8 cellular contexts compared by ENCODE assay signal in the genomic region with DNA sequence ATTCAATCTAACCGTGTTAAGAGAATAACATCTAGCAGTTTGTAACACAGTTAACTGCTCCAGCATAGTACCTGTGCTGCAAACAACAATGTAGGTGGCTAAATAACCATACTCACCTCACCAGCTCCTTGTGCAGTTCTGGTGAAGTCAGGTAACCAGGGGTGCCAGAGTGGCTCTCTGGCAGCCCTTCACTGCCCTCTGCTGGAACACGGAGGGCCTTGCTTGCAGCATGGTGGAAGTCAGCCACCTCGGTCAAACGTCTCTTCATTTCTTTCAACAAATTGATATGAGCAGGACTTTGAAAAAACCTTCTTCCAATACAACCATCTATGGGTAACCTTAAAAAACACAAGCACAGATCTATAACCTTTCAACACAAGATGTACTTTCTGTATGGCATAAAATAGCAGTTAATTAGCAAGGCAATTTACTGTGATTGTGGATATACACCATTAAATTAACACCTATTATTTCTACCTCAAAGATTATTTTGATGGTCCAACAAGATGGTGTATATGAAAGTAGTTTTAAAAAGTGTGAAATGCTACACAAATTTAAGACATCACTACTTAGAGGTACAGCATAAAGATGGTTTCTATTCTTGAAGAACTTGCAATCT. TPM values are rescaled to one million over a fixed set of nuclear protein-coding genes. Genes with fewer than 3 reads are reported as not detected.
A peak's percentile ranks its signal among the peaks of the same experiment; 100 is the strongest.
DNase-seq lines count a peak whose midpoint lies in the region; ATAC-seq and TF ChIP-seq lines count a peak whose summit lies in the region.

No MANE protein-coding gene starts in this region.

- no peak overlapping the region for H3K27ac ChIP-seq in IMR-90 (ENCODE audit: insufficient read depth, low read length)

- TF ChIP-seq RAD21 in IMR-90 (IDR thresholded peaks at IDR 0.05; ENCODE audit: low read length) = peak; percentile 66

- no peak overlapping the region for H3K14ac ChIP-seq in IMR-90 (replicated peaks; ENCODE audit: low read depth, low read length)

- H4K5ac ChIP-seq in IMR-90 (ENCODE audit: low read depth, low read length) = no peak overlapping the region

- BruUV-seq in IMR-90 (replicated peaks; lab: Mats Ljungman, UMichigan) = no TSS peak

- no peak overlapping the region for H3K56ac ChIP-seq in IMR-90 (ENCODE audit: extremely low read depth, insufficient read depth, low read length)

- peaks cover 38% of the 10 kb centered on the region for H3K36me3 ChIP-seq in IMR-90 (ENCODE audit: control insufficient read depth, insufficient read depth, low read length)

- no peak overlapping the region for H3K4ac ChIP-seq in IMR-90 (ENCODE audit: low read depth, low read length)

- H2BK5ac ChIP-seq in IMR-90 (ENCODE audit: low read depth, low read length, poor library complexity, severe bottlenecking) = no peak overlapping the region

- H3K4me1 ChIP-seq in IMR-90 (ENCODE audit: control insufficient read depth, insufficient read depth, low read length) = no peaks in the 10 kb centered on the region

- dilution Hi-C loops in IMR-90 (cut with HindIII; ENCODE audit: low sequenced_read_pairs, unreplicated experiment) = no loop called here

- TF ChIP-seq CTCF in IMR-90 (conservative IDR thresholded peaks at IDR 0.05; ENCODE audit: low read depth, low read length) = peak; percentile 63

- H3K4me3 ChIP-seq in IMR-90 (ENCODE audit: insufficient read depth, low read depth, low read length) = no peak overlapping the region

- no peaks in the 10 kb centered on the region for H3K27me3 Mint-ChIP-seq in activated naive CD8-positive, alpha-beta T cell treated with anti-CD3 and anti-CD28 coated beads, Interleukin-2, amount 10 ng/mL, durations not matched to agents 7 days and 5 days

- H4K8ac ChIP-seq in IMR-90 (ENCODE audit: low read depth in 2 of 2, low read length in 2 of 2) = no peak overlapping the region

- no peaks in the 10 kb centered on the region for H3K9me3 ChIP-seq in IMR-90 (ENCODE audit: control insufficient read depth, insufficient read depth, low read length)

- no peak overlapping the region for H2AK9ac ChIP-seq in IMR-90 (replicated peaks; ENCODE audit: low read depth, low read length, poor library complexity)

- peaks cover 21% of the 10 kb centered on the region for H3K36me3 Mint-ChIP-seq in activated naive CD8-positive, alpha-beta T cell treated with anti-CD3 and anti-CD28 coated beads, Interleukin-2, amount 10 ng/mL, durations not matched to agents 7 days and 5 days

- H4K20me1 ChIP-seq in IMR-90 (ENCODE audit: insufficient read depth, low read length) = no peaks in the 10 kb centered on the region

- no peak overlapping the region for H2AK5ac ChIP-seq in IMR-90 (ENCODE audit: low read depth, low read length)

- no peak overlapping the region for H3K18ac ChIP-seq in IMR-90 (ENCODE audit: low read depth, low read length)

- no peak overlapping the region for H3K27ac Mint-ChIP-seq in activated naive CD8-positive, alpha-beta T cell treated with anti-CD3 and anti-CD28 coated beads, Interleukin-2, amount 10 ng/mL, durations not matched to agents 7 days and 5 days

- H2BK15ac ChIP-seq in IMR-90 (ENCODE audit: low read depth, low read length) = no peak overlapping the region

- DNase-seq in AG08396 (ENCODE audit: low spot score) (peak; percentile 63), IMR-90 (peak; percentile 49), SW480 (ENCODE audit: low spot score) (peak; percentile 7), iPS DF 4.7 (ENCODE audit: extremely low read depth, low spot score) (peak; percentile 16)
- DNase-seq in activated naive CD8-positive, alpha-beta T cell treated with anti-CD3 and anti-CD28 coated beads, Interleukin-2, amount 10 ng/mL, durations not matched to agents 7 days and 5 days = peak; percentile 65
- DNase-seq in stimulated activated CD4-positive, alpha-beta T cell treated with anti-CD3 and anti-CD28 coated beads, Interleukin-1b, Interleukin-23, amount 100 ng/mL, for 1 hour (ENCODE audit: low read depth in 2 of 2) = peak; percentile 10 to 43

- TF ChIP-seq POLR2A in IMR-90 (IDR thresholded peaks at IDR 0.05; ENCODE audit: low read depth, low read length) = no peak

- POLR2A ChIA-PET in IMR-90 (lab: Charles Lee; ENCODE audit: unreplicated experiment) = no interaction called here
- POLR2A ChIA-PET in activated naive CD8-positive, alpha-beta T cell treated with anti-CD3 and anti-CD28 coated beads, Interleukin-2, amount 10 ng/mL, durations not matched to agents 7 days and 5 days (lab: Charles Lee) = interaction anchor here (0.5 kb wide), 2 partner anchors 246 to 253 kb away, joined by 3 to 4 read pairs; no protein-coding TSS in a partner anchor

- no peak overlapping the region for H4K91ac ChIP-seq in IMR-90 (ENCODE audit: insufficient read depth, low read depth, low read length)

- H2BK120ac ChIP-seq in IMR-90 (ENCODE audit: low read depth, low read length) = no peak overlapping the region

- ATAC-seq in GM18868 (IDR thresholded peaks at IDR 0.05; ENCODE audit: unreplicated experiment) (peak; percentile 92), IMR-90 (ENCODE audit: low read depth) (peak; percentile 77; the same call in 1 of the 2 replicates), HG02970 (IDR thresholded peaks at IDR 0.05; ENCODE audit: low FRiP score, unreplicated experiment) (no peak)
- ATAC-seq in activated naive CD8-positive, alpha-beta T cell treated with anti-CD3 and anti-CD28 coated beads, Interleukin-2, amount 10 ng/mL, durations not matched to agents 7 days and 5 days (ENCODE audit: low read depth) = peak; percentile 78

- peaks cover 6 to 20% of the 10 kb centered on the region in 2 experiments; a peak in 2 of 4 replicates for H3K79me1 ChIP-seq in IMR-90 (ENCODE audit: low read depth in 1 of 2, low read length in 2 of 2)

- peaks cover 2% of the 10 kb centered on the region for H3K4me1 Mint-ChIP-seq in activated naive CD8-positive, alpha-beta T cell treated with anti-CD3 and anti-CD28 coated beads, Interleukin-2, amount 10 ng/mL, durations not matched to agents 7 days and 5 days

- H3K9me3 Mint-ChIP-seq in activated naive CD8-positive, alpha-beta T cell treated with anti-CD3 and anti-CD28 coated beads, Interleukin-2, amount 10 ng/mL, durations not matched to agents 7 days and 5 days = no peaks in the 10 kb centered on the region

- in situ Hi-C loops in IMR-90 (cut with MboI; ENCODE audit: low sequenced_read_pairs) = loop anchor here (10.0 kb wide), 1 partner anchor 174 kb away; no protein-coding TSS in a partner anchor

- H3K4me3 Mint-ChIP-seq in activated naive CD8-positive, alpha-beta T cell treated with anti-CD3 and anti-CD28 coated beads, Interleukin-2, amount 10 ng/mL, durations not matched to agents 7 days and 5 days = no peak overlapping the region

- no peak overlapping the region for H3K23ac ChIP-seq in IMR-90 (ENCODE audit: low read depth, low read length)

- no peak overlapping the region for H2AFZ ChIP-seq in IMR-90 (replicated peaks; ENCODE audit: low read length, poor library complexity)

- H2BK20ac ChIP-seq in IMR-90 (ENCODE audit: low read depth, low read length) = no peak overlapping the region

- CTCF ChIA-PET in IMR-90 (lab: Yijun Ruan, JAX) = interaction anchor here (0.8 to 1.1 kb wide), 3 partner anchors 9 to 239 kb away, joined by 3 to 4 read pairs (median 3); no protein-coding TSS in a partner anchor

- intact Hi-C loops in IMR-90 (cut with micrococcal nuclease) = loop anchor here (1.0 kb wide), 2 partner anchors 219 to 245 kb away; no protein-coding TSS in a partner anchor

- no peaks in the 10 kb centered on the region for H3K27me3 ChIP-seq in IMR-90 (ENCODE audit: control insufficient read depth, insufficient read depth, low read length)

- H3K9ac ChIP-seq in IMR-90 (ENCODE audit: low read depth, low read length) = no peak overlapping the region

- no peak overlapping the region for H3K4me2 ChIP-seq in IMR-90 (ENCODE audit: low read depth, low read length)

- no peaks in the 10 kb centered on the region for H3K9me1 ChIP-seq in IMR-90 (ENCODE audit: insufficient read depth, low read length)

- WGBS in IMR-90 (ENCODE audit: extremely low coverage in 2 of 2, insufficient read length in 1 of 2), 2 experiments = 0% methylated on average over 1 of the region's 4 CpGs; no CpG with 5 or more reads in 1 of the 2 experiments

TF ChIP-seq in IMR-90, 13 proteins besides CTCF, POLR2A, EP300 and RAD21:
- TF ChIP-seq CHD1 (IDR thresholded peaks at IDR 0.05; ENCODE audit: low read depth, low read length) (no peak), MXI1 (IDR thresholded peaks at IDR 0.05; ENCODE audit: borderline replicate concordance, low read depth, low read length) (no peak), MAFK (IDR thresholded peaks at IDR 0.05; ENCODE audit: low read depth, low read length) (no peak), SMC3 (IDR thresholded peaks at IDR 0.05; ENCODE audit: low read depth, low read length) (peak; percentile 56)
- TF ChIP-seq, protein P1, sequence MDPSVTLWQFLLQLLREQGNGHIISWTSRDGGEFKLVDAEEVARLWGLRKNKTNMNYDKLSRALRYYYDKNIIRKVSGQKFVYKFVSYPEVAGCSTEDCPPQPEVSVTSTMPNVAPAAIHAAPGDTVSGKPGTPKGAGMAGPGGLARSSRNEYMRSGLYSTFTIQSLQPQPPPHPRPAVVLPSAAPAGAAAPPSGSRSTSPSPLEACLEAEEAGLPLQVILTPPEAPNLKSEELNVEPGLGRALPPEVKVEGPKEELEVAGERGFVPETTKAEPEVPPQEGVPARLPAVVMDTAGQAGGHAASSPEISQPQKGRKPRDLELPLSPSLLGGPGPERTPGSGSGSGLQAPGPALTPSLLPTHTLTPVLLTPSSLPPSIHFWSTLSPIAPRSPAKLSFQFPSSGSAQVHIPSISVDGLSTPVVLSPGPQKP (IDR thresholded peaks at IDR 0.05; ENCODE audit: borderline replicate concordance, low read depth, low read length) = no peak

RNA-seq across cellular contexts. Expression of a gene that starts 56.6 kb away (rescaled TPM):
- total RNA-seq in IMR-90 (2012; rRNA removed) = 104 and 114 TPM in 2 replicates
- 35.1 and 37.3 TPM in 2 replicates for polyA plus RNA-seq in IMR-90 (2012; rRNA removed)
- polyA plus RNA-seq in IMR-90 (2012; cell fraction: cytosol; rRNA removed) = 15.1 and 15.2 TPM in 2 replicates
- polyA plus RNA-seq in IMR-90 (2012; cell fraction: nucleus; rRNA removed; ENCODE audit: low replicate concordance) = 48.7 and 107 TPM in 2 replicates
- 10 to 100 TPM; 30.3 to 33.5 TPM for total RNA-seq in activated naive CD8-positive, alpha-beta T cell treated with anti-CD3 and anti-CD28 coated beads, Interleukin-2, amount 10 ng/mL, durations not matched to agents 7 days and 5 days

Comparison
In these comparisons a context has a peak if more than half of its experiments do, and no peak if none do; other contexts are left out.
1. DNase-seq: peak in every context shown above with its lines; median percentile 65 in activated naive CD8-positive, alpha-beta T cell treated with anti-CD3 and anti-CD28 coated beads, Interleukin-2, amount 10 ng/mL, durations not matched to agents 7 days and 5 days; 63 in AG08396; 49 in IMR-90; 26 in stimulated activated CD4-positive, alpha-beta T cell treated with anti-CD3 and anti-CD28 coated beads, Interleukin-1b, Interleukin-23, amount 100 ng/mL, for 1 hour; 16 in iPS DF 4.7; 7 in SW480.